In genomic region chr6:26020291-26020982, GRCh38 we compare ENCODE assay signal across 8 cellular contexts. TPM values are rescaled to one million over a fixed set of nuclear protein-coding genes. Genes with fewer than 3 reads are reported as not detected.
DNase-seq lines count a peak whose midpoint lies in the region; ATAC-seq, FAIRE-seq and TF ChIP-seq lines count a peak whose summit lies in the region.

No MANE protein-coding gene starts in this region.

- no peaks in the 10 kb centered on the region for H3K4me1 ChIP-seq in uterus

- peak; percentile 97 for TF ChIP-seq POLR2A in H54 (IDR thresholded peaks at IDR 0.05; ENCODE audit: low read depth, low read length)
- TF ChIP-seq POLR2A in uterus (IDR thresholded peaks at IDR 0.05) = peak; percentile 99 to 100

- DNase-seq in G401 (ENCODE audit: low spot score) (peak; percentile 94), H54 (ENCODE audit: insufficient read length, low spot score) (no peak), LoVo (ENCODE audit: low spot score) (peak; percentile 91), SK-N-MC (ENCODE audit: low read depth, low spot score) (no peak), globus pallidus (ENCODE audit: low spot score) (peak; percentile 77), occipital lobe (lab: John Stamatoyannopoulos, UW) (peak; percentile 49), uterus (peak; percentile 81 to 89)
- DNase-seq in activated naive CD4-positive, alpha-beta T cell treated with anti-CD3 and anti-CD28 coated beads, Interleukin-2, amount 50 U/mL, for 72 hours (ENCODE audit: low spot score in 2 of 2) = peak; percentile 81 to 88

- peak overlapping the region; percentile 71 for H3K4me3 ChIP-seq in SK-N-MC
- peak overlapping the region; percentile 70 to 78 for H3K4me3 ChIP-seq in uterus

- peak; percentile 67 for FAIRE-seq in H54 (lab: Jason Lieb, UNC)

- no peaks in the 10 kb centered on the region for H3K27me3 ChIP-seq in uterus

- H3K9me3 ChIP-seq in SK-N-MC (ENCODE audit: low read depth, low read length) (0 out of 2 replicates have a peak, but pooled peaks cover 3% of the 10 kb centered on the region), uterus (no peaks in the 10 kb centered on the region)

- H3K36me3 Mint-ChIP-seq in activated naive CD4-positive, alpha-beta T cell treated with anti-CD3 and anti-CD28 coated beads, Interleukin-2, amount 50 U/mL, for 72 hours = peaks cover 4 to 28% of the 10 kb centered on the region in 2 donors

- in situ Hi-C loops in G401 (cut with HindIII; ENCODE audit: low sequenced_read_pairs) = no loop called here

- peak in 1 of 4 experiments; percentile 14 for TF ChIP-seq CTCF in uterus (IDR thresholded peaks at IDR 0.05)

- H3K9me3 Mint-ChIP-seq in activated naive CD4-positive, alpha-beta T cell treated with anti-CD3 and anti-CD28 coated beads, Interleukin-2, amount 50 U/mL, for 72 hours = peaks cover 0 to 8% of the 10 kb centered on the region in 2 donors

- H3K27ac Mint-ChIP-seq in activated naive CD4-positive, alpha-beta T cell treated with anti-CD3 and anti-CD28 coated beads, Interleukin-2, amount 50 U/mL, for 72 hours = peak overlapping the region; percentile 97 to 100

- H3K27ac ChIP-seq in SK-N-MC (peak overlapping the region; percentile 82), uterus (peak overlapping the region; percentile 98)

- intact Hi-C loops in uterus (cut with DNase I; ENCODE audit: low total_unique reads) = no loop called here

- ATAC-seq in activated naive CD4-positive, alpha-beta T cell treated with anti-CD3 and anti-CD28 coated beads, Interleukin-2, amount 50 U/mL, for 72 hours = peak; percentile 53 to 55

- H3K36me3 ChIP-seq in SK-N-MC (ENCODE audit: insufficient read depth, low read length) = no peaks in the 10 kb centered on the region
- H3K36me3 ChIP-seq in uterus = no peaks in the 10 kb centered on the region

- peak overlapping the region; percentile 53 for H3K9ac ChIP-seq in SK-N-MC (ENCODE audit: insufficient read length)

RNA-seq across cellular contexts. Expression of gene TRIM38, which starts 57.8 kb away (rescaled TPM):
- total RNA-seq in G401 (2014; rRNA removed; shearing (Covaris generic)) = 0.03 and 0.06 TPM in 2 replicates
- total RNA-seq in activated naive CD4-positive, alpha-beta T cell treated with anti-CD3 and anti-CD28 coated beads, Interleukin-2, amount 50 U/mL, for 72 hours = 10 to 100 TPM; 37.7 to 39.8 TPM
- 0.47 TPM for total RNA-seq in occipital lobe
- total RNA-seq in uterus = 10 to 100 TPM in 3 of 4 donors, 1 to 10 TPM in 1; 9.1 to 18.5 (median 10.6) TPM

Comparison
In these comparisons a context has a peak if more than half of its experiments do, and no peak if none do; other contexts are left out.
1. DNase-seq: peak in G401 (single experiment), LoVo (single experiment), activated naive CD4-positive, alpha-beta T cell treated with anti-CD3 and anti-CD28 coated beads, Interleukin-2, amount 50 U/mL, for 72 hours (2 of 2), globus pallidus (single experiment), occipital lobe (single experiment) and uterus (2 of 2); none in H54 (single experiment) and SK-N-MC (single experiment).